In genomic region chr4:100083289-100083688, GRCh38 we compare ENCODE assay signal across 20 cellular contexts.
DNase-seq lines count a peak whose midpoint lies in the region; ATAC-seq and TF ChIP-seq lines count a peak whose summit lies in the region.
"Had no signal": no experiment of that assay in that cellular context is flagged by ENCODE, and none has a peak within 500 bp of the region (broad histone marks: within the 10 kb centered on the region; RNA-seq: fewer than 3 reads in every experiment).

No MANE protein-coding gene starts in this region.

- in situ Hi-C loops in GM13977 (cut with MboI; ENCODE audit: low pct_unique_long_range_greater_than_20kb, low sequenced_read_pairs, unreplicated experiment) = no loop called here

- TF ChIP-seq CTCF in GM13977 (IDR thresholded peaks at IDR 0.05; ENCODE audit: extremely low read depth, insufficient read depth, missing control alignments) = no peak

- H3K9me3 Mint-ChIP-seq in activated T-cell treated with anti-CD3 and anti-CD28 coated beads, Interleukin-2, amount 50 U/mL, for 24 hours = no peaks in the 10 kb centered on the region
- H3K9me3 Mint-ChIP-seq in activated T-helper 2 cell treated with anti-CD3 and anti-CD28 coated beads, Interferon-gamma antibody, Interleukin-2, Interleukin-4, amounts not matched to agents 10 μg/mL and 5 μg/mL and 100 μg/mL, durations not matched to agents 14 hours and 24 hours and 36 hours = no peaks in the 10 kb centered on the region
- H3K9me3 Mint-ChIP-seq: activated B cell treated with CpG ODN at 0.5 μM for 24 hours, HFFc6, mesothelial cell of epicardium had no signal

- H3K36me3 Mint-ChIP-seq in activated T-cell treated with anti-CD3 and anti-CD28 coated beads, Interleukin-2, amount 50 U/mL, for 24 hours (ENCODE audit: low read depth) = no peaks in the 10 kb centered on the region
- H3K36me3 Mint-ChIP-seq in activated T-helper 2 cell treated with anti-CD3 and anti-CD28 coated beads, Interferon-gamma antibody, Interleukin-2, Interleukin-4, amounts not matched to agents 10 μg/mL and 5 μg/mL and 100 μg/mL, durations not matched to agents 14 hours and 24 hours and 36 hours (ENCODE audit: low read depth) = no peaks in the 10 kb centered on the region
- H3K36me3 Mint-ChIP-seq: CD14-positive monocyte, mesothelial cell of epicardium, neural progenitor cell had no signal

- H3K4me3 Mint-ChIP-seq in activated T-cell treated with anti-CD3 and anti-CD28 coated beads, Interleukin-2, amount 50 U/mL, for 24 hours = no peak overlapping the region
- H3K4me3 Mint-ChIP-seq in activated T-helper 2 cell treated with anti-CD3 and anti-CD28 coated beads, Interferon-gamma antibody, Interleukin-2, Interleukin-4, amounts not matched to agents 10 μg/mL and 5 μg/mL and 100 μg/mL, durations not matched to agents 14 hours and 24 hours and 36 hours (ENCODE audit: low read depth) = no peak overlapping the region
- H3K4me3 Mint-ChIP-seq: activated B cell treated with CpG ODN at 0.5 μM for 24 hours, CD14-positive monocyte, HFFc6, mesothelial cell of epicardium, neural progenitor cell, T-helper 17 cell had no signal

- peak; percentile 58 for ATAC-seq in GM21360 (IDR thresholded peaks at IDR 0.05; ENCODE audit: unreplicated experiment)
- ATAC-seq in HG03039 (IDR thresholded peaks at IDR 0.05; ENCODE audit: unreplicated experiment) = peak; percentile 40
- ATAC-seq in esophagus mucosa = no peak
- ATAC-seq: T-helper 17 cell had no signal

- no peak for DNase-seq in activated T-cell treated with anti-CD3 and anti-CD28 coated beads, Interleukin-2, amount 50 U/mL, for 24 hours
- DNase-seq in activated T-cell treated with anti-CD3 and anti-CD28 coated beads, Interleukin-2, amount 50 U/mL, for 1 hour = no peak
- DNase-seq in activated T-helper 2 cell treated with anti-CD3 and anti-CD28 coated beads, Interferon-gamma antibody, Interleukin-2, Interleukin-4, amounts not matched to agents 10 μg/mL and 5 μg/mL and 100 μg/mL, durations not matched to agents 14 hours and 24 hours and 36 hours (ENCODE audit: low spot score) = no peak
- DNase-seq in SW 1271 (lab: John Stamatoyannopoulos, UW) = no peak
- no peak for DNase-seq in GM13977 (ENCODE audit: low spot score)
- DNase-seq: activated B cell treated with CpG ODN at 0.5 μM for 24 hours, DMS153, HFFc6, hypothalamus, kidney glomerular epithelial cell, NCI-H187, NCI-H510A, SIG-M5, T-helper 17 cell had no signal

- intact Hi-C loops in activated T-helper 2 cell treated with anti-CD3 and anti-CD28 coated beads, Interferon-gamma antibody, Interleukin-2, Interleukin-4, amounts not matched to agents 10 μg/mL and 5 μg/mL and 100 μg/mL, durations not matched to agents 14 hours and 24 hours and 36 hours (cut with micrococcal nuclease) = loop anchor here (1.0 to 2.0 kb wide), 2 partner anchors 10 to 1336 kb away; no protein-coding TSS in a partner anchor

- no peaks in the 10 kb centered on the region for H3K27me3 Mint-ChIP-seq in activated T-cell treated with anti-CD3 and anti-CD28 coated beads, Interleukin-2, amount 50 U/mL, for 24 hours
- no peaks in the 10 kb centered on the region for H3K27me3 Mint-ChIP-seq in activated T-helper 2 cell treated with anti-CD3 and anti-CD28 coated beads, Interferon-gamma antibody, Interleukin-2, Interleukin-4, amounts not matched to agents 10 μg/mL and 5 μg/mL and 100 μg/mL, durations not matched to agents 14 hours and 24 hours and 36 hours (ENCODE audit: low read depth)

- H3K4me1 Mint-ChIP-seq in activated T-cell treated with anti-CD3 and anti-CD28 coated beads, Interleukin-2, amount 50 U/mL, for 24 hours (ENCODE audit: low read depth) = peaks cover 50% of the 10 kb centered on the region
- H3K4me1 Mint-ChIP-seq in activated T-helper 2 cell treated with anti-CD3 and anti-CD28 coated beads, Interferon-gamma antibody, Interleukin-2, Interleukin-4, amounts not matched to agents 10 μg/mL and 5 μg/mL and 100 μg/mL, durations not matched to agents 14 hours and 24 hours and 36 hours (ENCODE audit: low read depth) = peaks cover 26% of the 10 kb centered on the region
- H3K4me1 Mint-ChIP-seq: activated B cell treated with CpG ODN at 0.5 μM for 24 hours, mesothelial cell of epicardium, neural progenitor cell had no signal

- H3K27ac Mint-ChIP-seq in activated T-cell treated with anti-CD3 and anti-CD28 coated beads, Interleukin-2, amount 50 U/mL, for 24 hours = peak overlapping the region; percentile 81
- peak overlapping the region; percentile 68 for H3K27ac Mint-ChIP-seq in activated T-helper 2 cell treated with anti-CD3 and anti-CD28 coated beads, Interferon-gamma antibody, Interleukin-2, Interleukin-4, amounts not matched to agents 10 μg/mL and 5 μg/mL and 100 μg/mL, durations not matched to agents 14 hours and 24 hours and 36 hours
- H3K27ac Mint-ChIP-seq: activated B cell treated with CpG ODN at 0.5 μM for 24 hours, CD14-positive monocyte, HFFc6, mesothelial cell of epicardium, neural progenitor cell, T-helper 17 cell had no signal
